ENCODE assay signal across 16 cellular contexts in the genomic region with DNA sequence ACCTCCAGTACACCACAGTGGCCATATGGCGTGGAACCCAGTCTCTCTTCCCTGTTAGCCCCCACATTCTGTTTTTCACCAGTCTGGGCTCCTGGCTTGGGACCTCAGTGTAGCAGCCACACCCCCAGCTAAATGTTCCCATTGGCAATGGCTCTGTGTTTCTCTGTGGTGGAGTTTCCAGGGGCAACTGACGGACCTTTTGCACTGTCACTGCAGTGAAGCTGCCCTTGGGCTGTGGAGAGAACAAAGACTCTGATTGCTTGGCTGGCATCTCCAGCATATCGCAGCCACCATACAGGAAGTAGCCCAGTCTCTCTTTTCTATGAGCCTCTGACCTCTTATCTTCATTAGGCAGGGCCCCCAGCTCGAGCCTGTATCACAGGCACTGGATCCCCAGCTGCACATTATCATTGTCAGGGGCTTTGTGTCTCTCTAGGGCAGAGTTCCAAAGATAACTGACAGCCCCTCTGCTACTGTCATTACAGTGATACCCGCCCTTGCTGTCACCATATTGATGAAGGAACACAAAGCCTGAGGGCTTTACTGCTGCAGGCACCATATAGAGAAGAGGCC.
"Had no signal": no experiment of that assay in that cellular context is flagged by ENCODE, and none has a peak within 500 bp of the region (broad histone marks: within the 10 kb centered on the region; RNA-seq: fewer than 3 reads in every experiment).

No MANE protein-coding gene starts in this region.

- H3K4me1 ChIP-seq: spleen, tibial artery had no signal

- H3K27me3 ChIP-seq: hepatocyte, spleen, tibial artery had no signal

- H3K79me2 ChIP-seq: hepatocyte had no signal

- H3K27ac Mint-ChIP-seq: activated CD4-positive, alpha-beta memory T cell treated with anti-CD3 and anti-CD28 coated beads for 36 hours; activated CD8-positive, alpha-beta memory T cell treated with anti-CD3 and anti-CD28 coated beads, Interleukin-2, amount 10 ng/mL, durations not matched to agents 7 days and 5 days; activated naive CD8-positive, alpha-beta T cell treated with anti-CD3 and anti-CD28 coated beads, Interleukin-2, amount 10 ng/mL, durations not matched to agents 7 days and 5 days; natural killer cell had no signal

- H3K4me3 Mint-ChIP-seq: activated CD4-positive, alpha-beta memory T cell treated with anti-CD3 and anti-CD28 coated beads for 36 hours; activated CD8-positive, alpha-beta memory T cell treated with anti-CD3 and anti-CD28 coated beads, Interleukin-2, amount 10 ng/mL, durations not matched to agents 7 days and 5 days; activated naive CD8-positive, alpha-beta T cell treated with anti-CD3 and anti-CD28 coated beads, Interleukin-2, amount 10 ng/mL, durations not matched to agents 7 days and 5 days; natural killer cell had no signal

- H3K4me1 Mint-ChIP-seq: activated CD8-positive, alpha-beta memory T cell treated with anti-CD3 and anti-CD28 coated beads, Interleukin-2, amount 10 ng/mL, durations not matched to agents 7 days and 5 days; activated naive CD8-positive, alpha-beta T cell treated with anti-CD3 and anti-CD28 coated beads, Interleukin-2, amount 10 ng/mL, durations not matched to agents 7 days and 5 days; natural killer cell had no signal

- H3K27me3 Mint-ChIP-seq: activated CD4-positive, alpha-beta memory T cell treated with anti-CD3 and anti-CD28 coated beads for 36 hours; activated CD8-positive, alpha-beta memory T cell treated with anti-CD3 and anti-CD28 coated beads, Interleukin-2, amount 10 ng/mL, durations not matched to agents 7 days and 5 days; activated naive CD8-positive, alpha-beta T cell treated with anti-CD3 and anti-CD28 coated beads, Interleukin-2, amount 10 ng/mL, durations not matched to agents 7 days and 5 days had no signal

- H2AFZ ChIP-seq: hepatocyte had no signal

- DNase-seq: activated CD4-positive, alpha-beta memory T cell treated with anti-CD3 and anti-CD28 coated beads for 36 hours; activated CD4-positive, alpha-beta T cell treated with anti-CD3 and anti-CD28 coated beads for 4 hours; activated CD8-positive, alpha-beta memory T cell treated with anti-CD3 and anti-CD28 coated beads, Interleukin-2, amount 10 ng/mL, durations not matched to agents 7 days and 5 days; activated naive CD4-positive, alpha-beta T cell; activated naive CD8-positive, alpha-beta T cell treated with anti-CD3 and anti-CD28 coated beads, Interleukin-2, amount 10 ng/mL, durations not matched to agents 7 days and 5 days; amygdala; dermis blood vessel endothelial cell; effector memory CD4-positive, alpha-beta T cell; natural killer cell; nucleus accumbens; spleen; stimulated activated naive CD4-positive, alpha-beta T cell treated with Interleukin-2 at 50 U/mL for 16 hours; T-helper 1 cell; T-helper 9 cell; tibial artery had no signal

- H3K36me3 Mint-ChIP-seq: activated CD4-positive, alpha-beta memory T cell treated with anti-CD3 and anti-CD28 coated beads for 36 hours; activated CD8-positive, alpha-beta memory T cell treated with anti-CD3 and anti-CD28 coated beads, Interleukin-2, amount 10 ng/mL, durations not matched to agents 7 days and 5 days; activated naive CD8-positive, alpha-beta T cell treated with anti-CD3 and anti-CD28 coated beads, Interleukin-2, amount 10 ng/mL, durations not matched to agents 7 days and 5 days; natural killer cell had no signal

- H3K4me2 ChIP-seq: hepatocyte had no signal

- H3K27ac ChIP-seq: hepatocyte, spleen, tibial artery had no signal

- ATAC-seq: activated CD8-positive, alpha-beta memory T cell treated with anti-CD3 and anti-CD28 coated beads, Interleukin-2, amount 10 ng/mL, durations not matched to agents 7 days and 5 days; natural killer cell had no signal

- H3K36me3 ChIP-seq: spleen, tibial artery had no signal

- H3K4me3 ChIP-seq: hepatocyte, spleen, tibial artery had no signal

- H3K9me3 ChIP-seq: tibial artery had no signal

- H3K9me3 Mint-ChIP-seq: activated CD4-positive, alpha-beta memory T cell treated with anti-CD3 and anti-CD28 coated beads for 36 hours; activated naive CD8-positive, alpha-beta T cell treated with anti-CD3 and anti-CD28 coated beads, Interleukin-2, amount 10 ng/mL, durations not matched to agents 7 days and 5 days had no signal
